Comparison of ENCODE assay signal across 1 cellular context in the genomic region with DNA sequence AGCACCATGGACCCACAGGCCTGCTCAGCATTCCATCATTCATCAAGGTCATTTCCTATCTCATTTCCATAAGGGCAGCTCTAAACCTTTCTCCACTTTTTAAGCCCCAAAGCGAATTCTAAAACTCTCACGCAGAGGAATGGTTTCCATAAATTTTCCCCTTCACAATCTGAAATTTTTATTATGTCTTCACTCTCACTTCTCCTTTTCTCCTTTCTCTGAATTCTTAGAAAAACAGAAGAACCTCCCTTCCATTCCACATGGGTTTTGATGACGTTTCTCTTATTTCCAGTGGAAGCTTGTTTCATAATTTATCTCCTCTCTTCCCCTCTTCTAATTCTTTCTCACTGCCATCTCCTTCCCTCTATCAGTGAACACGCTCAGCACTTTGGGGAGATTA.
TF ChIP-seq lines count a peak whose summit lies in the region.

No MANE protein-coding gene starts in this region.

TF ChIP-seq in GM12878, 131 proteins besides CTCF, POLR2A, EP300 and RAD21:
- TF ChIP-seq IRF3 (IDR thresholded peaks at IDR 0.05): no peak
- TF ChIP-seq SPI1 (IDR thresholded peaks at IDR 0.05; ENCODE audit: borderline replicate concordance, insufficient read depth, low read depth, low read length): peak; percentile 36; the same call in 1 of the 2 replicates
- no peak for TF ChIP-seq HSF1 (IDR thresholded peaks at IDR 0.05; ENCODE audit: low read depth, low read length)
